ENCODE assay signal across 29 cellular contexts in the genomic region with DNA sequence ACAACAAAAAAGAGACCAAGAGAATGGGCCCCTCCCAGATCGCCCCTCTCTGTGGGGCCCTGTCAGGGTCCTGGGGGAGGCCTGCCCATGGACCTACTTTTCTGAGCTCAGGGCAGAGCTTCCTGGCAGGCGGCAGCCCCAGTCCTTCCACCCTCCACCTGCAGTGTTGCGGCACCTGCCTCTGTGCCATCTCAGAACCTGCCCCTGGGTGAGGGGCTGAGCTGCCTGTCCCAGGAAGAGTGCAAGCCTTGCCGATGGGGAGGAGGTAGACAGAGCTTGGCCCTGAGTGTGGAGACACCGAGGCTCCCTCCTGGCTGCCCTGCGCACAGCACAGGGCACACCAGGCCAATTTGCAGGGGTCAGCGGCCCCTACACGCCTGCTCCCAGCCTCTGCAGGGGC.
"Had no signal": no experiment of that assay in that cellular context is flagged by ENCODE, and none has a peak within 500 bp of the region (broad histone marks: within the 10 kb centered on the region; RNA-seq: fewer than 3 reads in every experiment).

No MANE protein-coding gene starts in this region.

- H3K4me3 Mint-ChIP-seq: activated CD4-positive, alpha-beta memory T cell treated with anti-CD3 and anti-CD28 coated beads for 36 hours; activated CD4-positive, alpha-beta T cell treated with anti-CD3 and anti-CD28 coated beads for 36 hours; activated CD4-positive, alpha-beta T cell treated with anti-CD3 and anti-CD28 coated beads, Interleukin-2, amount 10 ng/mL, durations not matched to agents 24 days and 14 days; activated CD8-positive, alpha-beta memory T cell treated with anti-CD3 and anti-CD28 coated beads, Interleukin-2, amount 10 ng/mL, durations not matched to agents 7 days and 5 days; activated CD8-positive, alpha-beta T cell treated with anti-CD3 and anti-CD28 coated beads, Interleukin-2, amount 10 ng/mL, durations not matched to agents 7 days and 5 days; activated naive CD4-positive, alpha-beta T cell treated with anti-CD3 and anti-CD28 coated beads for 36 hours; activated naive CD4-positive, alpha-beta T cell treated with anti-CD3 and anti-CD28 coated beads, Interleukin-2, amount 50 U/mL, for 24 hours; activated naive CD8-positive, alpha-beta T cell treated with anti-CD3 and anti-CD28 coated beads for 36 hours; activated naive CD8-positive, alpha-beta T cell treated with anti-CD3 and anti-CD28 coated beads, Interleukin-2, amount 50 U/mL, for 24 hours; activated T-helper 1 cell treated with anti-CD3 and anti-CD28 coated beads, Interleukin-12 subunit alpha, Interleukin-12 subunit beta, Interleukin-2, Interleukin-4 antibody, amounts not matched to agents 30 ng/mL and 10 ng/mL and 1 ng/mL, durations not matched to agents 14 hours and 24 hours and 36 hours; endodermal cell had no signal

- H3K4me3 ChIP-seq: adrenal gland, body of pancreas, gastrocnemius medialis, heart left ventricle had no signal

- H3K36me3 ChIP-seq: adrenal gland, gastrocnemius medialis, heart left ventricle had no signal

- H3K9me3 ChIP-seq: adrenal gland, body of pancreas, gastrocnemius medialis, heart left ventricle had no signal

- ATAC-seq: activated CD4-positive, alpha-beta T cell treated with anti-CD3 and anti-CD28 coated beads for 36 hours; activated CD8-positive, alpha-beta memory T cell treated with anti-CD3 and anti-CD28 coated beads, Interleukin-2, amount 10 ng/mL, durations not matched to agents 7 days and 5 days; activated CD8-positive, alpha-beta T cell treated with anti-CD3 and anti-CD28 coated beads, Interleukin-2, amount 10 ng/mL, durations not matched to agents 7 days and 5 days; activated naive CD8-positive, alpha-beta T cell treated with anti-CD3 and anti-CD28 coated beads, Interleukin-2, amount 50 U/mL, for 24 hours; body of pancreas; esophagus mucosa; foreskin keratinocyte; gastrocnemius medialis; heart left ventricle had no signal

- H3K27ac Mint-ChIP-seq: activated CD4-positive, alpha-beta memory T cell treated with anti-CD3 and anti-CD28 coated beads for 36 hours; activated CD4-positive, alpha-beta T cell treated with anti-CD3 and anti-CD28 coated beads for 36 hours; activated CD4-positive, alpha-beta T cell treated with anti-CD3 and anti-CD28 coated beads, Interleukin-2, amount 10 ng/mL, durations not matched to agents 24 days and 14 days; activated CD8-positive, alpha-beta memory T cell treated with anti-CD3 and anti-CD28 coated beads, Interleukin-2, amount 10 ng/mL, durations not matched to agents 7 days and 5 days; activated CD8-positive, alpha-beta T cell treated with anti-CD3 and anti-CD28 coated beads, Interleukin-2, amount 10 ng/mL, durations not matched to agents 7 days and 5 days; activated naive CD4-positive, alpha-beta T cell treated with anti-CD3 and anti-CD28 coated beads for 36 hours; activated naive CD4-positive, alpha-beta T cell treated with anti-CD3 and anti-CD28 coated beads, Interleukin-2, amount 50 U/mL, for 24 hours; activated naive CD8-positive, alpha-beta T cell treated with anti-CD3 and anti-CD28 coated beads for 36 hours; activated naive CD8-positive, alpha-beta T cell treated with anti-CD3 and anti-CD28 coated beads, Interleukin-2, amount 50 U/mL, for 24 hours; activated T-helper 1 cell treated with anti-CD3 and anti-CD28 coated beads, Interleukin-12 subunit alpha, Interleukin-12 subunit beta, Interleukin-2, Interleukin-4 antibody, amounts not matched to agents 30 ng/mL and 10 ng/mL and 1 ng/mL, durations not matched to agents 14 hours and 24 hours and 36 hours; activated T-helper 2 cell treated with anti-CD3 and anti-CD28 coated beads, Interferon-gamma antibody, Interleukin-2, Interleukin-4, amounts not matched to agents 10 μg/mL and 5 μg/mL and 100 μg/mL, durations not matched to agents 14 hours and 24 hours and 36 hours; endodermal cell had no signal

- FAIRE-seq: colon had no signal

- H3K9me3 Mint-ChIP-seq: activated CD4-positive, alpha-beta memory T cell treated with anti-CD3 and anti-CD28 coated beads for 36 hours; activated CD4-positive, alpha-beta T cell treated with anti-CD3 and anti-CD28 coated beads, Interleukin-2, amount 10 ng/mL, durations not matched to agents 24 days and 14 days; activated naive CD4-positive, alpha-beta T cell treated with anti-CD3 and anti-CD28 coated beads for 36 hours; activated naive CD4-positive, alpha-beta T cell treated with anti-CD3 and anti-CD28 coated beads, Interleukin-2, amount 50 U/mL, for 24 hours; activated naive CD8-positive, alpha-beta T cell treated with anti-CD3 and anti-CD28 coated beads for 36 hours; activated naive CD8-positive, alpha-beta T cell treated with anti-CD3 and anti-CD28 coated beads, Interleukin-2, amount 50 U/mL, for 24 hours; activated T-helper 1 cell treated with anti-CD3 and anti-CD28 coated beads, Interleukin-12 subunit alpha, Interleukin-12 subunit beta, Interleukin-2, Interleukin-4 antibody, amounts not matched to agents 30 ng/mL and 10 ng/mL and 1 ng/mL, durations not matched to agents 14 hours and 24 hours and 36 hours; activated T-helper 2 cell treated with anti-CD3 and anti-CD28 coated beads, Interferon-gamma antibody, Interleukin-2, Interleukin-4, amounts not matched to agents 10 μg/mL and 5 μg/mL and 100 μg/mL, durations not matched to agents 14 hours and 24 hours and 36 hours; endodermal cell had no signal

- H3K27me3 ChIP-seq: body of pancreas had no signal

- H3K4me1 Mint-ChIP-seq: activated CD4-positive, alpha-beta T cell treated with anti-CD3 and anti-CD28 coated beads for 36 hours; activated CD4-positive, alpha-beta T cell treated with anti-CD3 and anti-CD28 coated beads, Interleukin-2, amount 10 ng/mL, durations not matched to agents 24 days and 14 days; activated CD8-positive, alpha-beta memory T cell treated with anti-CD3 and anti-CD28 coated beads, Interleukin-2, amount 10 ng/mL, durations not matched to agents 7 days and 5 days; activated naive CD4-positive, alpha-beta T cell treated with anti-CD3 and anti-CD28 coated beads, Interleukin-2, amount 50 U/mL, for 24 hours; activated naive CD8-positive, alpha-beta T cell treated with anti-CD3 and anti-CD28 coated beads for 36 hours; activated naive CD8-positive, alpha-beta T cell treated with anti-CD3 and anti-CD28 coated beads, Interleukin-2, amount 50 U/mL, for 24 hours had no signal

- H3K36me3 Mint-ChIP-seq: activated CD4-positive, alpha-beta memory T cell treated with anti-CD3 and anti-CD28 coated beads for 36 hours; activated CD8-positive, alpha-beta memory T cell treated with anti-CD3 and anti-CD28 coated beads, Interleukin-2, amount 10 ng/mL, durations not matched to agents 7 days and 5 days; activated naive CD4-positive, alpha-beta T cell treated with anti-CD3 and anti-CD28 coated beads, Interleukin-2, amount 50 U/mL, for 24 hours; activated naive CD8-positive, alpha-beta T cell treated with anti-CD3 and anti-CD28 coated beads for 36 hours had no signal

- DNase-seq: activated CD4-positive, alpha-beta memory T cell treated with anti-CD3 and anti-CD28 coated beads for 36 hours; activated CD4-positive, alpha-beta T cell treated with anti-CD3 and anti-CD28 coated beads for 36 hours; activated CD4-positive, alpha-beta T cell treated with anti-CD3 and anti-CD28 coated beads, Interleukin-2, amount 10 ng/mL, durations not matched to agents 24 days and 14 days; activated CD4-positive, CD25-positive, alpha-beta regulatory T cell; activated CD4-positive, CD25-positive, alpha-beta regulatory T cell treated with anti-CD3 and anti-CD28 coated beads, Interleukin-2, amount 50 U/mL, for 72 hours; activated CD8-positive, alpha-beta memory T cell treated with anti-CD3 and anti-CD28 coated beads, Interleukin-2, amount 10 ng/mL, durations not matched to agents 7 days and 5 days; activated CD8-positive, alpha-beta memory T cell treated with anti-CD3 and anti-CD28 coated beads, Interleukin-2, amount 50 U/mL, for 4 hours; activated CD8-positive, alpha-beta T cell treated with anti-CD3 and anti-CD28 coated beads, Interleukin-2, amount 10 ng/mL, durations not matched to agents 7 days and 5 days; activated effector memory CD4-positive, alpha-beta T cell treated with anti-CD3 and anti-CD28 coated beads, Interleukin-2, amount 50 U/mL, for 16 hours; activated naive CD4-positive, alpha-beta T cell treated with anti-CD3 and anti-CD28 coated beads for 36 hours; activated naive CD8-positive, alpha-beta T cell treated with anti-CD3 and anti-CD28 coated beads for 36 hours; activated naive CD8-positive, alpha-beta T cell treated with anti-CD3 and anti-CD28 coated beads, Interleukin-2, amount 50 U/mL, for 24 hours; activated T-cell treated with anti-CD3 and anti-CD28 coated beads, Interleukin-2, amount 50 U/mL, for 1 hour; activated T-cell treated with anti-CD3 and anti-CD28 coated beads, Interleukin-2, amount 50 U/mL, for 48 hours; adrenal gland; amygdala; body of pancreas; effector CD8-positive, alpha-beta T cell; endodermal cell; foreskin keratinocyte; gastrocnemius medialis; glutamatergic neuron; T-helper 2 cell had no signal

- H3K27ac ChIP-seq: adrenal gland, body of pancreas, foreskin keratinocyte, gastrocnemius medialis, heart left ventricle had no signal

- H3K4me1 ChIP-seq: adrenal gland, body of pancreas, foreskin keratinocyte, gastrocnemius medialis, heart left ventricle had no signal

- H3K27me3 Mint-ChIP-seq: activated CD4-positive, alpha-beta T cell treated with anti-CD3 and anti-CD28 coated beads, Interleukin-2, amount 10 ng/mL, durations not matched to agents 24 days and 14 days had no signal
